ENCODE assay signal across 1 cellular context in genomic region chr2:64989982-64990614, GRCh38.
TF ChIP-seq lines count a peak whose summit lies in the region.

No MANE protein-coding gene starts in this region.

TF ChIP-seq in WTC11, 78 proteins besides CTCF, POLR2A, EP300 and RAD21 (continued from another document):
- TF ChIP-seq MAX (CRISPR knock-in tag; IDR thresholded peaks at IDR 0.05) (no peak), HMGA2 (CRISPR knock-in tag; IDR thresholded peaks at IDR 0.05) (no peak)
